20 cellular contexts compared by ENCODE assay signal in the genomic region with DNA sequence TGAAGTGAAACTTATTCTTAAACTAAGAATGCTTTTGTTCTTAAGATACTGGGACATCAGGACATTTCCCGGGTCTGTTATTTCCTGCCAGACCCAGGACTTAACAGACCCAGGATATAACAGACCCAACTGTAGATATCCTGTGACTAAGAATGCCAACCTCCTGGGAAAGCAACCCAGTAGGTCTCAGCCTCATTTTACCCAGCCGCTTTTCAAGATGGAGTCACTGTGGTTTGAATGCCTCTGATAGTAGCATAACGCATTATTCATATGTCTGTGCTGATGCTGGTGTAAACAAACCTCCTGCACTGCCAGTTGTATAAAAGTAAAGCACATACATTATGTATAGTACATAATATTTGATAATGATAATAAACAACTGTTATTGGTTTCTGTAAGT.
DNase-seq lines count a peak whose midpoint lies in the region; ATAC-seq and TF ChIP-seq lines count a peak whose summit lies in the region.
"Had no signal": no experiment of that assay in that cellular context is flagged by ENCODE, and none has a peak within 500 bp of the region (broad histone marks: within the 10 kb centered on the region; RNA-seq: fewer than 3 reads in every experiment).

No MANE protein-coding gene starts in this region.

- ATAC-seq in RWPE2 (ENCODE audit: low read depth) = no peak
- ATAC-seq in HG03439 (IDR thresholded peaks at IDR 0.05; ENCODE audit: unreplicated experiment) = no peak
- ATAC-seq in GM18517 (IDR thresholded peaks at IDR 0.05; ENCODE audit: unreplicated experiment) = no peak
- ATAC-seq: GM12878, Right ventricle myocardium inferior had no signal

- H3K9me2 ChIP-seq in GM23248 (ENCODE audit: insufficient read depth) = no peaks in the 10 kb centered on the region

- 69 to 71% methylated on average over 3 of the region's 3 CpGs for WGBS in GM23248 (ENCODE audit: low coverage in 1 of 2, low lambda C conversion rate in 2 of 2, missing lambda C conversion rate in 2 of 2), 2 experiments
- WGBS in smooth muscle cell (ENCODE audit: low lambda C conversion rate) = 69% methylated on average over 3 of the region's 3 CpGs

- H4K20me1 ChIP-seq in GM23248 (ENCODE audit: insufficient read depth) (no peaks in the 10 kb centered on the region), fibroblast of lung (ENCODE audit: control insufficient read depth, extremely low read depth, insufficient read depth, low read length) (no peaks in the 10 kb centered on the region), smooth muscle cell (ENCODE audit: low read depth) (no peaks in the 10 kb centered on the region)
- H4K20me1 ChIP-seq: BLaER1 treated with 17β-estradiol and CSF1 and Interleukin-3, amounts not matched to agents 10 nM and 100 nM had no signal

- in situ Hi-C loops in GM23248 (cut with MboI) = loop anchor here (25.0 kb wide), 1 partner anchor 394 kb away; a partner anchor contains a TSS

- H3K4me1 ChIP-seq in GM23248 (ENCODE audit: insufficient read depth) (peaks cover 27% of the 10 kb centered on the region), RWPE2 (ENCODE audit: insufficient read depth, poor library complexity, severe bottlenecking) (peaks cover 25% of the 10 kb centered on the region), fibroblast of lung (ENCODE audit: control insufficient read depth, extremely low read depth, insufficient read depth, low read length) (peaks cover 10% of the 10 kb centered on the region), smooth muscle cell (ENCODE audit: low read depth) (no peaks in the 10 kb centered on the region)

- H3K4me3 ChIP-seq in GM23248 (no peak overlapping the region), RWPE2 (ENCODE audit: severe bottlenecking) (no peak overlapping the region), fibroblast of lung (replicated peaks in 1 of 4; ENCODE audit: control extremely low read depth in 1 of 4, insufficient read depth in 1 of 4, low read depth in 3 of 4, low read length in 4 of 4) (no peak overlapping the region), smooth muscle cell (no peak overlapping the region)
- H3K4me3 ChIP-seq: BLaER1 treated with 17β-estradiol and CSF1 and Interleukin-3, amounts not matched to agents 10 nM and 100 nM; GM12878 had no signal

- H2AFZ ChIP-seq in GM23248 (peak overlapping the region; percentile 48; the same call in 1 of the 2 replicates), fibroblast of lung (ENCODE audit: low read length) (no peak overlapping the region), smooth muscle cell (ENCODE audit: low read depth) (no peak overlapping the region)

- H3K9me3 ChIP-seq in GM23248 (ENCODE audit: low read depth) = no peaks in the 10 kb centered on the region
- H3K9me3 ChIP-seq in RWPE2 (ENCODE audit: severe bottlenecking) = no peaks in the 10 kb centered on the region
- H3K9me3 ChIP-seq in fibroblast of lung (ENCODE audit: control insufficient read depth, insufficient read depth, low read depth, low read length) = no peaks in the 10 kb centered on the region
- H3K9me3 ChIP-seq in smooth muscle cell (replicated peaks; ENCODE audit: low read depth) = no peaks in the 10 kb centered on the region
- H3K9me3 ChIP-seq: MG63 had no signal

- no peak for DNase-seq in GM23248
- no peak for DNase-seq in RWPE2 (ENCODE audit: low spot score)
- DNase-seq in fibroblast of lung (ENCODE audit: low read depth in 2 of 2) = no peak
- DNase-seq in smooth muscle cell (lab: John Stamatoyannopoulos, UW; ENCODE audit: unreplicated experiment) = no peak
- no peak for DNase-seq in posterior vena cava (ENCODE audit: low spot score)
- DNase-seq: ACHN; CD4-positive, alpha-beta T cell; KBM-7; MG63; NCI-H1105 treated with DMSO at 0.1 percent for 48 hours; NCI-H146; NCI-H1930; NCI-H2107; NCI-H524; NCI-H748 treated with DMSO at 0.1 percent for 48 hours had no signal

- H3K36me3 ChIP-seq in GM23248 (ENCODE audit: low read depth) = no peaks in the 10 kb centered on the region
- H3K36me3 ChIP-seq in RWPE2 (ENCODE audit: low read depth) = no peaks in the 10 kb centered on the region
- no peaks in the 10 kb centered on the region for H3K36me3 ChIP-seq in fibroblast of lung (ENCODE audit: control insufficient read depth, insufficient read depth, low read length)
- no peaks in the 10 kb centered on the region for H3K36me3 ChIP-seq in smooth muscle cell (ENCODE audit: low read depth)
- H3K36me3 ChIP-seq: BLaER1 treated with 17β-estradiol and CSF1 and Interleukin-3, amounts not matched to agents 10 nM and 100 nM; MG63 had no signal

- intact Hi-C loops in posterior vena cava (cut with DNase I) = no loop called here

- H3K79me2 ChIP-seq in GM23248 (ENCODE audit: insufficient read depth) (no peaks in the 10 kb centered on the region), fibroblast of lung (ENCODE audit: control insufficient read depth, insufficient read depth, low read length) (no peaks in the 10 kb centered on the region), smooth muscle cell (ENCODE audit: low read depth) (no peaks in the 10 kb centered on the region)

- peak overlapping the region; percentile 85 for H3K4me2 ChIP-seq in GM23248 (ENCODE audit: unreplicated experiment)
- peak overlapping the region; percentile 51 for H3K4me2 ChIP-seq in fibroblast of lung (ENCODE audit: extremely low read depth, insufficient read depth, low read length)
- no peak overlapping the region for H3K4me2 ChIP-seq in smooth muscle cell

- 0 out of 2 replicates have a peak, but pooled peaks cover 22% of the 10 kb centered on the region for H3F3A ChIP-seq in GM23248 (ENCODE audit: insufficient read depth)
- H3F3A ChIP-seq in smooth muscle cell (ENCODE audit: low read depth) = no peaks in the 10 kb centered on the region

- H3K27ac ChIP-seq in GM23248 = peak overlapping the region; percentile 59; the same call in 1 of the 2 replicates
- H3K27ac ChIP-seq in RWPE2 (ENCODE audit: poor library complexity, severe bottlenecking) = peak overlapping the region; percentile 58
- peak overlapping the region; percentile 73 for H3K27ac ChIP-seq in fibroblast of lung (ENCODE audit: insufficient read depth, low read length)
- H3K27ac ChIP-seq in smooth muscle cell (ENCODE audit: low read depth) = peak overlapping the region; percentile 39
- H3K27ac ChIP-seq: BLaER1 treated with 17β-estradiol and CSF1 and Interleukin-3, amounts not matched to agents 10 nM and 100 nM had no signal

- H3K9ac ChIP-seq in GM23248 (no peak overlapping the region), fibroblast of lung (ENCODE audit: insufficient read depth, low read length) (no peak overlapping the region), smooth muscle cell (ENCODE audit: low read depth) (no peak overlapping the region)
- H3K9ac ChIP-seq: BLaER1 treated with 17β-estradiol and CSF1 and Interleukin-3, amounts not matched to agents 10 nM and 100 nM had no signal

- H3K27me3 ChIP-seq in GM23248 (replicated peaks; ENCODE audit: insufficient read depth) (no peaks in the 10 kb centered on the region), RWPE2 (ENCODE audit: insufficient read depth, poor library complexity, severe bottlenecking) (no peaks in the 10 kb centered on the region), fibroblast of lung (ENCODE audit: control insufficient read depth, insufficient read depth, low read length) (no peaks in the 10 kb centered on the region), smooth muscle cell (ENCODE audit: low read depth) (no peaks in the 10 kb centered on the region)
- H3K27me3 ChIP-seq: BLaER1 treated with 17β-estradiol and CSF1 and Interleukin-3, amounts not matched to agents 10 nM and 100 nM; MG63 had no signal

- TF ChIP-seq CTCF in RWPE2 (IDR thresholded peaks at IDR 0.05; ENCODE audit: poor library complexity, severe bottlenecking) (no peak), fibroblast of lung (conservative IDR thresholded peaks at IDR 0.05 in 1 of 2, IDR thresholded peaks at IDR 0.05 in 1 of 2; ENCODE audit: low read depth in 1 of 2, low read length in 2 of 2) (no peak), smooth muscle cell (IDR thresholded peaks at IDR 0.05; ENCODE audit: borderline replicate concordance, insufficient read depth, poor library complexity, severe bottlenecking) (no peak)
